In genomic region chr2:101264360-101264939, GRCh38 we compare ENCODE assay signal across 17 cellular contexts. TPM values are rescaled to one million over a fixed set of nuclear protein-coding genes. Genes with fewer than 3 reads are reported as not detected.
DNase-seq lines count a peak whose midpoint lies in the region; ATAC-seq and TF ChIP-seq lines count a peak whose summit lies in the region.
"Had no signal": no experiment of that assay in that cellular context is flagged by ENCODE, and none has a peak within 500 bp of the region (broad histone marks: within the 10 kb centered on the region; RNA-seq: fewer than 3 reads in every experiment).

No MANE protein-coding gene starts in this region.

- H3K4me1 Mint-ChIP-seq in CD4-positive, alpha-beta T cell (ENCODE audit: low read depth), result peaks cover 57% of the 10 kb centered on the region
- H3K4me1 Mint-ChIP-seq in activated T-helper 1 cell treated with anti-CD3 and anti-CD28 coated beads, Interleukin-12 subunit alpha, Interleukin-12 subunit beta, Interleukin-2, Interleukin-4 antibody, amounts not matched to agents 30 ng/mL and 10 ng/mL and 1 ng/mL, durations not matched to agents 14 hours and 24 hours and 36 hours (ENCODE audit: low read depth), result peaks cover 61% of the 10 kb centered on the region

- no peaks in the 10 kb centered on the region for H3K9me3 ChIP-seq in CD4-positive, alpha-beta T cell (ENCODE audit: control insufficient read depth, low read length)
- H3K9me3 ChIP-seq in right cardiac atrium (ENCODE audit: control insufficient read depth, low read length) (no peaks in the 10 kb centered on the region), vagina (no peaks in the 10 kb centered on the region)

- H3K27me3 ChIP-seq in CD4-positive, alpha-beta T cell (ENCODE audit: control insufficient read depth, insufficient read depth, low read length), result no peaks in the 10 kb centered on the region
- H3K27me3 ChIP-seq in right cardiac atrium (ENCODE audit: control insufficient read depth, insufficient read depth) (no peaks in the 10 kb centered on the region), vagina (no peaks in the 10 kb centered on the region)

- H3K27ac Mint-ChIP-seq in CD4-positive, alpha-beta T cell, result peak overlapping the region; percentile 75
- peak overlapping the region; percentile 31 for H3K27ac Mint-ChIP-seq in activated T-helper 1 cell treated with anti-CD3 and anti-CD28 coated beads, Interleukin-12 subunit alpha, Interleukin-12 subunit beta, Interleukin-2, Interleukin-4 antibody, amounts not matched to agents 30 ng/mL and 10 ng/mL and 1 ng/mL, durations not matched to agents 14 hours and 24 hours and 36 hours

- H3K4me3 Mint-ChIP-seq in CD4-positive, alpha-beta T cell, result peak overlapping the region; percentile 58
- H3K4me3 Mint-ChIP-seq in activated T-helper 1 cell treated with anti-CD3 and anti-CD28 coated beads, Interleukin-12 subunit alpha, Interleukin-12 subunit beta, Interleukin-2, Interleukin-4 antibody, amounts not matched to agents 30 ng/mL and 10 ng/mL and 1 ng/mL, durations not matched to agents 14 hours and 24 hours and 36 hours, result no peak overlapping the region

- DNase-seq in CD4-positive, alpha-beta T cell, result no peak
- DNase-seq in DMS53 treated with DMSO at 0.1 percent for 48 hours (lab: John Stamatoyannopoulos, UW; ENCODE audit: unreplicated experiment) (peak; percentile 36), right cardiac atrium (peak in 2 of 3 donors; percentile 54 to 58), vagina (ENCODE audit: extremely low spot score in 2 of 2) (no peak)
- DNase-seq in activated T-helper 1 cell treated with anti-CD3 and anti-CD28 coated beads, Interleukin-12 subunit alpha, Interleukin-12 subunit beta, Interleukin-2, Interleukin-4 antibody, amounts not matched to agents 30 ng/mL and 10 ng/mL and 1 ng/mL, durations not matched to agents 14 hours and 24 hours and 36 hours (ENCODE audit: low spot score), result no peak
- DNase-seq: amygdala; central memory CD4-positive, alpha-beta T cell; effector CD8-positive, alpha-beta T cell; NCI-H2029; NCI-H526; stimulated activated CD8-positive, alpha-beta memory T cell treated with anti-CD3 and anti-CD28 coated beads, Interleukin-4, amount 100 ng/mL, for 48 hours; T-helper 9 cell had no signal

- peaks cover 86% of the 10 kb centered on the region for H3K36me3 Mint-ChIP-seq in CD4-positive, alpha-beta T cell (ENCODE audit: low read depth)
- H3K36me3 Mint-ChIP-seq in activated T-helper 1 cell treated with anti-CD3 and anti-CD28 coated beads, Interleukin-12 subunit alpha, Interleukin-12 subunit beta, Interleukin-2, Interleukin-4 antibody, amounts not matched to agents 30 ng/mL and 10 ng/mL and 1 ng/mL, durations not matched to agents 14 hours and 24 hours and 36 hours (ENCODE audit: low read depth), result peaks cover 58% of the 10 kb centered on the region

- TF ChIP-seq POLR2A in vagina (IDR thresholded peaks at IDR 0.05), result no peak

- 70% methylated on average over 13 of the region's 13 CpGs for WGBS in right cardiac atrium

- H3K4me1 ChIP-seq in right cardiac atrium (ENCODE audit: control insufficient read depth, insufficient read depth, low read length) (no peaks in the 10 kb centered on the region), vagina (no peaks in the 10 kb centered on the region)

- no peak for TF ChIP-seq CTCF in CD4-positive, alpha-beta T cell (IDR thresholded peaks at IDR 0.05)
- no peak for TF ChIP-seq CTCF in vagina (IDR thresholded peaks at IDR 0.05)

- POLR2A ChIA-PET in CD4-positive, alpha-beta T cell (lab: Charles Lee), result interaction anchor here (1.7 kb wide), 1 partner anchor 11 kb away, joined by 5 read pairs; no protein-coding TSS in a partner anchor

- H3K9me3 Mint-ChIP-seq in CD4-positive, alpha-beta T cell, result no peaks in the 10 kb centered on the region
- no peaks in the 10 kb centered on the region for H3K9me3 Mint-ChIP-seq in activated T-helper 1 cell treated with anti-CD3 and anti-CD28 coated beads, Interleukin-12 subunit alpha, Interleukin-12 subunit beta, Interleukin-2, Interleukin-4 antibody, amounts not matched to agents 30 ng/mL and 10 ng/mL and 1 ng/mL, durations not matched to agents 14 hours and 24 hours and 36 hours

- H3K27ac ChIP-seq in CD4-positive, alpha-beta T cell (ENCODE audit: low read depth, low read length), result peak overlapping the region; percentile 13
- peak overlapping the region; percentile 91 for H3K27ac ChIP-seq in right cardiac atrium (ENCODE audit: low read length)
- H3K27ac ChIP-seq in vagina, result no peak overlapping the region

- H3K27me3 Mint-ChIP-seq in CD4-positive, alpha-beta T cell, result no peaks in the 10 kb centered on the region
- no peaks in the 10 kb centered on the region for H3K27me3 Mint-ChIP-seq in activated T-helper 1 cell treated with anti-CD3 and anti-CD28 coated beads, Interleukin-12 subunit alpha, Interleukin-12 subunit beta, Interleukin-2, Interleukin-4 antibody, amounts not matched to agents 30 ng/mL and 10 ng/mL and 1 ng/mL, durations not matched to agents 14 hours and 24 hours and 36 hours (ENCODE audit: insufficient read depth)

- H3K36me3 ChIP-seq in vagina, result peaks cover 0 to 72% of the 10 kb centered on the region in 2 donors

- intact Hi-C loops in CD4-positive, alpha-beta T cell (cut with DNase I, micrococcal nuclease), result no loop called here
- intact Hi-C loops in activated T-helper 1 cell treated with anti-CD3 and anti-CD28 coated beads, Interleukin-12 subunit alpha, Interleukin-12 subunit beta, Interleukin-2, Interleukin-4 antibody, amounts not matched to agents 30 ng/mL and 10 ng/mL and 1 ng/mL, durations not matched to agents 14 hours and 24 hours and 36 hours (cut with micrococcal nuclease), result loop anchor here (1.0 kb wide), 1 partner anchor 10 kb away; no protein-coding TSS in a partner anchor
- intact Hi-C loops in right cardiac atrium (cut with DNase I), result no loop called here
- intact Hi-C loops in vagina (cut with DNase I), result no loop called here

- CTCF ChIA-PET in CD4-positive, alpha-beta T cell (lab: Charles Lee), result no interaction called here

- no peak for ATAC-seq in CD4-positive, alpha-beta T cell (ENCODE audit: poor library complexity)
- peak; percentile 47 to 49 for ATAC-seq in right cardiac atrium
- ATAC-seq in GM21390 (IDR thresholded peaks at IDR 0.05; ENCODE audit: unreplicated experiment), result no peak
- ATAC-seq in GM21786 (IDR thresholded peaks at IDR 0.05; ENCODE audit: unreplicated experiment), result no peak
- ATAC-seq: activated CD4-positive, CD25-positive, alpha-beta regulatory T cell treated with anti-CD3 and anti-CD28 coated beads, Interleukin-2, amount 50 U/mL, for 24 hours had no signal

- H3K4me3 ChIP-seq in right cardiac atrium (ENCODE audit: low read length), result no peak overlapping the region
- H3K4me3 ChIP-seq in vagina, result no peak overlapping the region
- H3K4me3 ChIP-seq: lung, smooth muscle cell had no signal

RNA-seq across cellular contexts. Expression of gene CNOT11, which starts 11.8 kb away (rescaled TPM):
- 10 to 100 TPM; 39.4 to 46.8 TPM for total RNA-seq in CD4-positive, alpha-beta T cell
- 70.6 and 74.7 TPM in 2 replicates for total RNA-seq in activated T-helper 1 cell treated with anti-CD3 and anti-CD28 coated beads, Interleukin-12 subunit alpha, Interleukin-12 subunit beta, Interleukin-2, Interleukin-4 antibody, amounts not matched to agents 30 ng/mL and 10 ng/mL and 1 ng/mL, durations not matched to agents 14 hours and 24 hours and 36 hours
- 10 to 100 TPM; 38.8 to 60.5 (median 43.5) TPM for total RNA-seq in right cardiac atrium
- 26.0 TPM for polyA plus RNA-seq in right cardiac atrium
- 20.1 TPM for total RNA-seq in vagina

RNA-seq across cellular contexts. Expression of gene RNF149, which starts 44.1 kb away (rescaled TPM):
- total RNA-seq in CD4-positive, alpha-beta T cell, result 100 to 1,000 TPM; 139 to 150 TPM
- total RNA-seq in activated T-helper 1 cell treated with anti-CD3 and anti-CD28 coated beads, Interleukin-12 subunit alpha, Interleukin-12 subunit beta, Interleukin-2, Interleukin-4 antibody, amounts not matched to agents 30 ng/mL and 10 ng/mL and 1 ng/mL, durations not matched to agents 14 hours and 24 hours and 36 hours, result 54.8 and 55.9 TPM in 2 replicates
- 10 to 100 TPM; 18.0 to 40.6 (median 23.2) TPM for total RNA-seq in right cardiac atrium
- polyA plus RNA-seq in right cardiac atrium, result 22.7 TPM
- total RNA-seq in vagina, result 89.4 TPM

Comparison
In these comparisons a context has a peak if more than half of its experiments do, and no peak if none do; other contexts are left out.
1. ATAC-seq: peak in right cardiac atrium (2 of 2); none in CD4-positive, alpha-beta T cell (single experiment), GM21390 (single experiment) and GM21786 (single experiment).
2. DNase-seq: peak in DMS53 treated with DMSO at 0.1 percent for 48 hours (single experiment) and right cardiac atrium (2 of 3); none in CD4-positive, alpha-beta T cell (0 of 10), activated T-helper 1 cell treated with anti-CD3 and anti-CD28 coated beads, Interleukin-12 subunit alpha, Interleukin-12 subunit beta, Interleukin-2, Interleukin-4 antibody, amounts not matched to agents 30 ng/mL and 10 ng/mL and 1 ng/mL, durations not matched to agents 14 hours and 24 hours and 36 hours (single experiment) and vagina (0 of 2).